ENCODE assay signal across 24 cellular contexts in genomic region chr20:38965264-38965663, GRCh38.
"Had no signal": no experiment of that assay in that cellular context is flagged by ENCODE, and none has a peak within 500 bp of the region (broad histone marks: within the 10 kb centered on the region; RNA-seq: fewer than 3 reads in every experiment).

No MANE protein-coding gene starts in this region.

- H3K27ac ChIP-seq: coronary artery, lower lobe of right lung, ovary, psoas muscle, skin epidermis, spleen, testis, tibial artery had no signal

- H3K4me3 Mint-ChIP-seq: memory B cell; natural killer cell treated with Interleukin-12 subunit alpha and Interleukin-12 subunit beta and Interleukin-15 and Interleukin-18, amount 100 ng/mL, for 72 hours; stimulated activated memory B cell treated with anti-CD40 and anti-IgM and Interleukin-4, amounts not matched to agents 10 μg/mL and 1 μg/mL and 100 μg/mL, for 72 hours had no signal

- H3K9me3 ChIP-seq: esophagus squamous epithelium, lower lobe of right lung, ovary, psoas muscle, spleen, testis, tibial artery had no signal

- H3K27me3 ChIP-seq: esophagus squamous epithelium, ovary, spleen, testis, tibial artery had no signal

- H3K36me3 ChIP-seq: ovary had no signal

- DNase-seq: dermis blood vessel endothelial cell; effector memory CD4-positive, alpha-beta T cell; esophagus squamous epithelium; head of caudate nucleus; left ventricle myocardium superior; lower lobe of right lung; naive B cell; nucleus accumbens; ovary; posterior cingulate gyrus; psoas muscle; right cardiac atrium; spleen; stimulated activated CD4-positive, alpha-beta T cell treated with anti-CD3 and anti-CD28 coated beads, Interleukin-4, amount 100 ng/mL, for 4 hours; stimulated activated naive CD8-positive, alpha-beta T cell treated with anti-CD3 and anti-CD28 coated beads, Interleukin-15, Interleukin-2, amounts not matched to agents 100 U/mL and 50 U/mL, for 24 hours; substantia nigra; testis; tibial artery had no signal

- ATAC-seq: left ventricle myocardium superior; lower lobe of right lung; natural killer cell treated with Interleukin-12 subunit alpha and Interleukin-12 subunit beta and Interleukin-15 and Interleukin-18, amount 100 ng/mL, for 72 hours; psoas muscle; right cardiac atrium; stimulated activated memory B cell treated with anti-CD40 and anti-IgM and Interleukin-4, amounts not matched to agents 10 μg/mL and 1 μg/mL and 100 μg/mL, for 72 hours; stimulated activated naive CD8-positive, alpha-beta T cell treated with anti-CD3 and anti-CD28 coated beads, Interleukin-15, Interleukin-2, amounts not matched to agents 100 U/mL and 50 U/mL, for 24 hours had no signal

- H3K27me3 Mint-ChIP-seq: memory B cell; naive B cell; natural killer cell treated with Interleukin-12 subunit alpha and Interleukin-12 subunit beta and Interleukin-15 and Interleukin-18, amount 100 ng/mL, for 72 hours; stimulated activated memory B cell treated with anti-CD40 and anti-IgM and Interleukin-4, amounts not matched to agents 10 μg/mL and 1 μg/mL and 100 μg/mL, for 72 hours; type B pancreatic cell had no signal

- H3K4me3 ChIP-seq: coronary artery, esophagus squamous epithelium, lower lobe of right lung, ovary, psoas muscle, skin epidermis, spleen, testis, tibial artery had no signal

- H3K9me3 Mint-ChIP-seq: memory B cell; natural killer cell treated with Interleukin-12 subunit alpha and Interleukin-12 subunit beta and Interleukin-15 and Interleukin-18, amount 100 ng/mL, for 72 hours; stimulated activated memory B cell treated with anti-CD40 and anti-IgM and Interleukin-4, amounts not matched to agents 10 μg/mL and 1 μg/mL and 100 μg/mL, for 72 hours; type B pancreatic cell had no signal

- H3K27ac Mint-ChIP-seq: memory B cell; naive B cell; natural killer cell treated with Interleukin-12 subunit alpha and Interleukin-12 subunit beta and Interleukin-15 and Interleukin-18, amount 100 ng/mL, for 72 hours; stimulated activated memory B cell treated with anti-CD40 and anti-IgM and Interleukin-4, amounts not matched to agents 10 μg/mL and 1 μg/mL and 100 μg/mL, for 72 hours; type B pancreatic cell had no signal

- H3K4me1 ChIP-seq: testis had no signal
